8 cellular contexts compared by ENCODE assay signal in genomic region chr6:70955441-70956190, GRCh38.
A peak's percentile ranks its signal among the peaks of the same experiment; 100 is the strongest.
DNase-seq lines count a peak whose midpoint lies in the region; ATAC-seq, FAIRE-seq and TF ChIP-seq lines count a peak whose summit lies in the region.

No MANE protein-coding gene starts in this region.

- ATAC-seq in HG02642 (IDR thresholded peaks at IDR 0.05; ENCODE audit: poor library complexity, unreplicated experiment), result peak; percentile 97

- FAIRE-seq in urothelium cell line (lab: Jason Lieb, UNC), result peak; percentile 99

- peak; percentile 95 for TF ChIP-seq CTCF in GM12873 (IDR thresholded peaks at IDR 0.05; ENCODE audit: insufficient read depth, low read depth, low read length, missing control alignments)

- DNase-seq in NCI-H1105 (lab: John Stamatoyannopoulos, UW) (peak; percentile 89), T-helper 1 cell (peak; percentile 63 to 80 (median 76)), amygdala (lab: John Stamatoyannopoulos, UW) (peak in 54 of 56 donors; percentile 7 to 86 (median 58)), hepatic stellate cell (ENCODE audit: low spot score) (peak; percentile 58), putamen (ENCODE audit: low spot score) (peak; percentile 70), urothelium cell line (ENCODE audit: low spot score) (peak; percentile 91)

Comparison
In these comparisons a context has a peak if more than half of its experiments do, and no peak if none do; other contexts are left out.
1. Peak in every context shown above with its lines: DNase-seq and ATAC-seq.